In the genomic region with DNA sequence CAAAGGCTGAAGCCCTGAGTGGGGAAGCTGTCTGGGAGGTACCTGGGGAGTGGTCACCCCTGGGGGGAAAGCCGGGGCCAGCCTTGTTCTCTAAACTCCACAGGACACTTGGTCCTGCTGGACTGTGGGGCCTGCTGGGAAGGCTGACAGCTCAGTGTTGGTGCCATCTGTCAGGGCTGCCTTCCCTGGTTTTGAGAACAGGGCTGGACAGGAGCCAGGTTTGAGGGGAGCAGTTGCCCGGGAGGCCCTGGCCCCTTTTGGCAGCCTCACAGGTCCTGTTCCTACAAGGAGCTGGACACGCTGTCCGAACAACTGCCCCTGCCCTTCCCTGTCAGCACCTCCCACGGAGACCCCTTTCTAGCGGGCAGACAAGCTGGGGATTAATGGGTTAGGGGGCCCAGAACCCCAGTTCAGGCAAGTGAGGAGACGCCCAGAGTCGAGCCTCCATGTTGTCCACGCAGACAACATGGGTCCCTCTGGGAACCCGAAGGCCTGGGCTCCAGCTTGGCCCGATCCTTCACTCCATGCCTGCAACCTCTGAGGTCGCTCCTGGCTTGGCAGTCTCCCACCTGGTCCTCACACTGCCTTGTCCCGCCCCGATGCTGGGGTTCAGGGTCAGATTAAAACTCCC, we compare ENCODE assay signal across 15 cellular contexts. TPM values are rescaled to one million over a fixed set of nuclear protein-coding genes. Genes with fewer than 3 reads are reported as not detected.
DNase-seq lines count a peak whose midpoint lies in the region; ATAC-seq and TF ChIP-seq lines count a peak whose summit lies in the region.
"Had no signal": no experiment of that assay in that cellular context is flagged by ENCODE, and none has a peak within 500 bp of the region (broad histone marks: within the 10 kb centered on the region; RNA-seq: fewer than 3 reads in every experiment).

No MANE protein-coding gene starts in this region.

- no peaks in the 10 kb centered on the region for H3K9me3 ChIP-seq in ovary
- no peaks in the 10 kb centered on the region for H3K9me3 ChIP-seq in naive thymus-derived CD4-positive, alpha-beta T cell (ENCODE audit: control insufficient read depth in 2 of 3, low read length in 3 of 3)
- H3K9me3 ChIP-seq: MG63 had no signal

- H3K36me3 ChIP-seq in ovary = no peaks in the 10 kb centered on the region
- H3K36me3 ChIP-seq in naive thymus-derived CD4-positive, alpha-beta T cell (ENCODE audit: control insufficient read depth in 2 of 3, insufficient read depth in 3 of 3, low read length in 3 of 3) = no peaks in the 10 kb centered on the region

- H3K4me3 Mint-ChIP-seq in T-cell = no peak overlapping the region
- no peak overlapping the region for H3K4me3 Mint-ChIP-seq in naive thymus-derived CD4-positive, alpha-beta T cell
- H3K4me3 Mint-ChIP-seq: activated B cell treated with CpG ODN at 0.5 μM for 24 hours had no signal

- H3K27me3 Mint-ChIP-seq in T-cell = peaks cover 18 to 38% of the 10 kb centered on the region in 2 donors
- peaks cover 11 to 28% (median 20%) of the 10 kb centered on the region in 5 donors for H3K27me3 Mint-ChIP-seq in naive thymus-derived CD4-positive, alpha-beta T cell

- POLR2A ChIA-PET in T-cell (lab: Charles Lee) = interaction anchor here in 1 of 2 donors (0.6 kb wide), 1 partner anchor 807 kb away, joined by 3 read pairs; no protein-coding TSS in a partner anchor
- POLR2A ChIA-PET in naive thymus-derived CD4-positive, alpha-beta T cell (lab: Charles Lee) = no interaction called here

- intact Hi-C loops in cardiac septum (cut with DNase I) = no loop called here
- intact Hi-C loops in ovary (cut with DNase I) = loop anchor here in 3 of 4 donors (5.0 kb wide), 3 partner anchors 42 to 62 kb away; partner anchors contain the start of gene ATOH8 (in 1 of the 3)
- intact Hi-C loops in naive thymus-derived CD4-positive, alpha-beta T cell (cut with micrococcal nuclease) = no loop called here

- peaks cover 44% of the 10 kb centered on the region for H3K4me1 ChIP-seq in ovary (ENCODE audit: insufficient read depth)
- no peaks in the 10 kb centered on the region for H3K4me1 ChIP-seq in naive thymus-derived CD4-positive, alpha-beta T cell (ENCODE audit: control insufficient read depth in 2 of 2, insufficient read depth in 2 of 2, low read length in 2 of 2)

- no peaks in the 10 kb centered on the region for H3K36me3 Mint-ChIP-seq in T-cell
- no peaks in the 10 kb centered on the region for H3K36me3 Mint-ChIP-seq in naive thymus-derived CD4-positive, alpha-beta T cell

- no peak for TF ChIP-seq POLR2A in ovary (IDR thresholded peaks at IDR 0.05)

- H3K27me3 ChIP-seq in ovary = no peaks in the 10 kb centered on the region
- no peaks in the 10 kb centered on the region for H3K27me3 ChIP-seq in naive thymus-derived CD4-positive, alpha-beta T cell (ENCODE audit: control insufficient read depth in 2 of 2, insufficient read depth in 2 of 2, low read length in 2 of 2)
- H3K27me3 ChIP-seq: MG63 had no signal

- CTCF ChIA-PET in T-cell (lab: Charles Lee) = no interaction called here
- CTCF ChIA-PET in naive thymus-derived CD4-positive, alpha-beta T cell (lab: Charles Lee) = no interaction called here

- peak overlapping the region; percentile 27 to 69 for H3K27ac ChIP-seq in ovary
- H3K27ac ChIP-seq in naive thymus-derived CD4-positive, alpha-beta T cell (ENCODE audit: low read depth, low read length) = no peak overlapping the region
- H3K27ac ChIP-seq: SK-N-MC had no signal

- no peak overlapping the region for H3K27ac Mint-ChIP-seq in T-cell
- H3K27ac Mint-ChIP-seq in naive thymus-derived CD4-positive, alpha-beta T cell = no peak overlapping the region
- H3K27ac Mint-ChIP-seq: activated B cell treated with CpG ODN at 0.5 μM for 24 hours had no signal

- H3K4me3 ChIP-seq in ovary = no peak overlapping the region
- H3K4me3 ChIP-seq in naive thymus-derived CD4-positive, alpha-beta T cell (ENCODE audit: low read length) = no peak overlapping the region
- H3K4me3 ChIP-seq: MG63, SK-N-MC had no signal

- no peak for TF ChIP-seq EP300 in ovary (IDR thresholded peaks at IDR 0.05)

- no peak for TF ChIP-seq CTCF in ovary (IDR thresholded peaks at IDR 0.05)

- DNase-seq in D341Med (ENCODE audit: low spot score) (peak; percentile 60), NCI-H524 (lab: John Stamatoyannopoulos, UW) (peak; percentile 77 to 85), cardiac septum (ENCODE audit: low spot score) (peak; percentile 74), ovary (peak; percentile 48 to 79 (median 53)), T-cell (no peak), A172 (ENCODE audit: low spot score) (no peak)
- no peak for DNase-seq in naive thymus-derived CD4-positive, alpha-beta T cell
- DNase-seq: activated B cell treated with CpG ODN at 0.5 μM for 24 hours; DMS53; effector CD8-positive, alpha-beta T cell; GOT3; left cardiac atrium; MG63 had no signal

- 41 to 66% (median 42%) methylated on average over 14 of the region's 14 CpGs for WGBS in ovary, 3 donors

- no peaks in the 10 kb centered on the region for H3K4me1 Mint-ChIP-seq in T-cell
- H3K4me1 Mint-ChIP-seq in naive thymus-derived CD4-positive, alpha-beta T cell = peaks cover 0 to under 1% (median 0%) of the 10 kb centered on the region in 7 donors
- H3K4me1 Mint-ChIP-seq: activated B cell treated with CpG ODN at 0.5 μM for 24 hours had no signal

- no peaks in the 10 kb centered on the region for H3K9me3 Mint-ChIP-seq in T-cell
- peaks cover 0 to under 1% (median 0%) of the 10 kb centered on the region in 11 donors for H3K9me3 Mint-ChIP-seq in naive thymus-derived CD4-positive, alpha-beta T cell
- H3K9me3 Mint-ChIP-seq: activated B cell treated with CpG ODN at 0.5 μM for 24 hours had no signal

- ATAC-seq in T-cell (replicated peaks in 1 of 4) (no peak), HG02623 (IDR thresholded peaks at IDR 0.05; ENCODE audit: unreplicated experiment) (no peak)
- ATAC-seq in naive thymus-derived CD4-positive, alpha-beta T cell = no peak

RNA-seq across cellular contexts. Expression of gene ATOH8, which starts 40.8 kb away (rescaled TPM):
- total RNA-seq in cardiac septum = 21.0 TPM
- total RNA-seq in ovary = 10 to 100 TPM; 10.7 to 37.7 (median 29.6) TPM
- polyA plus RNA-seq in ovary = 10 to 100 TPM in 1 of 2 donors, 1 to 10 TPM in 1; 9.4 to 37.3 TPM
- under 1 TPM in 1 of 5 donors, not detected in 4; 0.20 TPM for total RNA-seq in T-cell
- total RNA-seq in naive thymus-derived CD4-positive, alpha-beta T cell = under 1 TPM in 2 of 5 experiments, not detected in 3; 0.42 to 0.73 TPM
- polyA plus RNA-seq in naive thymus-derived CD4-positive, alpha-beta T cell = not detected
- 1.7 and 3.2 TPM in 2 replicates for total RNA-seq in A172 (2014; rRNA removed; shearing (Covaris generic))
- total RNA-seq: activated B cell treated with CpG ODN at 0.5 μM for 24 hours had no signal

Comparison
In these comparisons a context has a peak if more than half of its experiments do, and no peak if none do; other contexts are left out.
1. DNase-seq: peak in D341Med (single experiment), NCI-H524 (2 of 2), cardiac septum (single experiment) and ovary (5 of 5); none in T-cell (0 of 34), naive thymus-derived CD4-positive, alpha-beta T cell (0 of 9) and A172 (single experiment).
2. intact Hi-C loops: an anchor here in ovary (5.0 kb wide); none called in cardiac septum and naive thymus-derived CD4-positive, alpha-beta T cell.